In genomic region chr21:19878133-19878532, GRCh38 we compare ENCODE assay signal across 7 cellular contexts.
"Had no signal": no experiment of that assay in that cellular context is flagged by ENCODE, and none has a peak within 500 bp of the region (broad histone marks: within the 10 kb centered on the region; RNA-seq: fewer than 3 reads in every experiment).

No MANE protein-coding gene starts in this region.

- H3K27ac ChIP-seq: HL-60 had no signal

- H3K36me3 Mint-ChIP-seq: IgD-negative memory B cell had no signal

- H3K4me3 Mint-ChIP-seq: IgD-negative memory B cell had no signal

- H3K4me1 Mint-ChIP-seq: IgD-negative memory B cell had no signal

- FAIRE-seq: HTR-8/SVneo, K562 had no signal

- DNase-seq: IMR-90, KBM-7, KG1 had no signal

- H3K4me3 ChIP-seq: K562 had no signal

- ATAC-seq: K562 had no signal

- H3K27ac Mint-ChIP-seq: IgD-negative memory B cell had no signal

- H3K27me3 Mint-ChIP-seq: IgD-negative memory B cell had no signal
